Comparison of ENCODE assay signal across 9 cellular contexts in the genomic region with DNA sequence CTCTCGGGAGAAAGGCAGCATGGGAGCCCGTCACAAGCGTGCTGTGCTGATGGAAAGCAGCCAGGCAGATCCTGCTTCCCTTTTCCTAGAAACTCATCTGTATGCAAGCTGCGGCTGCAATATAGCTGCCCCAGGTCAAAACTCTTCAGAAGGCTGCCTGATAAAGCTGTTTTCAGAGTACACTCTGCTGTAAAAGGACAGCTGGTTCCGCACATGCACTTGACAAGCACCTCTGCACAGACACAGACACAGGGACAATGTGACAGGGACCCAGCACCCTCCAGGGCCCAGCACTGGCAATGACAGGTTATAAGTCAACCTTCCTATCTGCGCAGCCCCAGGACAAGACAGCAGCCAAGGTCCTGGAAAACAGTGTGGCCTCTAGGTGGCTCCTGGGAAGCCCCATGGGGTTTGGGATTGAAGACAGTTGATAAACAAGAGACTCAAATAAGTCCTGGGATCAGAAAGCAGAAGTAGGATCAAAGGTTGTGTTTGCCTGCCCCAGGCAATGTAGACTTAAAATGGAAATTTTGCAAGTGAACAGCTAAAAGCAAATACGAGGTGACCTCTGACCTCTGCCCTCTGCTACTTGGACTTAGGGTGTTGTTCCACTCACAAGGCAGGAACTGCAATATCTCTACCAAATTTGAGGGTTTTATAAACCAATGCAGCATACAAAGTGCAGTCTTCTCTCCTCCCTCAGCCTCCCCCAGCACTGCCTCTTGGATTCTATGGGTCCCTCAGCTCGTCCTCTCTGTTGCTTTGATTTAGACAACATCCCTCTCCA. TPM values are rescaled to one million over a fixed set of nuclear protein-coding genes. Genes with fewer than 3 reads are reported as not detected.
DNase-seq lines count a peak whose midpoint lies in the region; ATAC-seq and TF ChIP-seq lines count a peak whose summit lies in the region.
"Had no signal": no experiment of that assay in that cellular context is flagged by ENCODE, and none has a peak within 500 bp of the region (broad histone marks: within the 10 kb centered on the region; RNA-seq: fewer than 3 reads in every experiment).

No MANE protein-coding gene starts in this region.

- H3K27me3 ChIP-seq in right atrium auricular region (no peaks in the 10 kb centered on the region), mesenchymal stem cell (ENCODE audit: control insufficient read depth in 1 of 2, insufficient read depth in 1 of 2, low read length in 2 of 2) (no peaks in the 10 kb centered on the region)

- H3K79me1 ChIP-seq in mesenchymal stem cell (replicated peaks; ENCODE audit: low read length, poor library complexity, severe bottlenecking): peaks cover 41% of the 10 kb centered on the region

- H2BK12ac ChIP-seq in mesenchymal stem cell (ENCODE audit: low read length in 2 of 2): no peak overlapping the region

- no peak overlapping the region for H2AK5ac ChIP-seq in mesenchymal stem cell (ENCODE audit: low read length, severe bottlenecking)

- WGBS in mesenchymal stem cell: 58% methylated on average over 8 of the region's 8 CpGs

- no peak overlapping the region for H3K4me3 ChIP-seq in right atrium auricular region
- no peak overlapping the region for H3K4me3 ChIP-seq in coronary artery
- no peak overlapping the region for H3K4me3 ChIP-seq in mesenchymal stem cell (ENCODE audit: insufficient read depth in 1 of 2, low read depth in 1 of 2, low read length in 2 of 2)

- peaks cover 17% of the 10 kb centered on the region for H3K36me3 ChIP-seq in right atrium auricular region
- H3K36me3 ChIP-seq in mesenchymal stem cell (ENCODE audit: control insufficient read depth in 1 of 2, insufficient read depth in 2 of 2, low read depth in 1 of 2, low read length in 2 of 2): peaks cover 38 to 54% of the 10 kb centered on the region in 2 experiments

- intact Hi-C loops in Right ventricle myocardium inferior (cut with DNase I): loop anchor here (10.0 kb wide), 1 partner anchor 260 kb away; a partner anchor contains a TSS

- H4K91ac ChIP-seq in mesenchymal stem cell (ENCODE audit: low read length): no peak overlapping the region

- peak; percentile 96 for ATAC-seq in Right ventricle myocardium inferior
- no peak for ATAC-seq in GM18873 (IDR thresholded peaks at IDR 0.05; ENCODE audit: low FRiP score, unreplicated experiment)
- no peak for ATAC-seq in GM21529 (IDR thresholded peaks at IDR 0.05; ENCODE audit: unreplicated experiment)
- ATAC-seq in HG03571 (IDR thresholded peaks at IDR 0.05; ENCODE audit: unreplicated experiment): no peak

- no peak overlapping the region for H3K4me2 ChIP-seq in mesenchymal stem cell (ENCODE audit: low read length, poor library complexity, severe bottlenecking)

- H3K9me3 ChIP-seq in right atrium auricular region (peaks cover 0 to 37% of the 10 kb centered on the region in 2 donors), mesenchymal stem cell (ENCODE audit: control insufficient read depth, low read length) (peaks cover 53% of the 10 kb centered on the region)

- no peak overlapping the region for H2AFZ ChIP-seq in mesenchymal stem cell (ENCODE audit: low read depth, low read length)

- H3K9ac ChIP-seq in mesenchymal stem cell (ENCODE audit: low read length): no peak overlapping the region

- no peak overlapping the region for H3K4ac ChIP-seq in mesenchymal stem cell (ENCODE audit: low read depth in 1 of 2, low read length in 2 of 2)

- no peak overlapping the region for H2BK15ac ChIP-seq in mesenchymal stem cell (ENCODE audit: low read depth, poor library complexity, severe bottlenecking)

- H3K27ac ChIP-seq in right atrium auricular region (peak overlapping the region in 1 of 2 donors; percentile 52), coronary artery (peak overlapping the region in 1 of 2 donors; percentile 19), mesenchymal stem cell (ENCODE audit: low read length, poor library complexity, severe bottlenecking) (no peak overlapping the region)

- no peak overlapping the region for H2BK120ac ChIP-seq in mesenchymal stem cell (ENCODE audit: low read depth, low read length)

- no peak overlapping the region for H3K18ac ChIP-seq in mesenchymal stem cell (ENCODE audit: low read depth in 1 of 2, low read length in 2 of 2)

- no peak overlapping the region for H3K14ac ChIP-seq in mesenchymal stem cell (ENCODE audit: low read length in 2 of 2)

- H3K23ac ChIP-seq in mesenchymal stem cell (ENCODE audit: low read length in 2 of 2): no peak overlapping the region

- TF ChIP-seq CTCF in right atrium auricular region (IDR thresholded peaks at IDR 0.05) (peak in 1 of 2 donors; percentile 38), coronary artery (IDR thresholded peaks at IDR 0.05) (no peak)

- no peak overlapping the region for H2BK5ac ChIP-seq in mesenchymal stem cell (ENCODE audit: low read depth, low read length, poor library complexity, severe bottlenecking)

- DNase-seq in Right ventricle myocardium inferior (ENCODE audit: missing footprints) (no peak), right atrium auricular region (ENCODE audit: low spot score) (no peak), coronary artery (ENCODE audit: low spot score) (peak; percentile 43), mesenchymal stem cell (peak; percentile 39), AG20443 (ENCODE audit: low spot score) (no peak)
- DNase-seq: activated CD4-positive, alpha-beta T cell treated with anti-CD3 and anti-CD28 coated beads for 4 hours had no signal

- H3K4me1 ChIP-seq in right atrium auricular region (peaks cover 0 to 23% of the 10 kb centered on the region in 2 donors), mesenchymal stem cell (ENCODE audit: control insufficient read depth, insufficient read depth, low read depth, low read length) (no peaks in the 10 kb centered on the region)

- peak overlapping the region; percentile 15 for H4K8ac ChIP-seq in mesenchymal stem cell (ENCODE audit: low read length)

RNA-seq across cellular contexts. Expression of a gene that starts 16.9 kb away (rescaled TPM):
- total RNA-seq in Right ventricle myocardium inferior (29.3 TPM), right atrium auricular region (10 to 100 TPM; 21.4 to 22.9 TPM)
- polyA plus RNA-seq in mesenchymal stem cell (2013, experiment 1 of 2): 16.2 TPM
- polyA plus RNA-seq in mesenchymal stem cell (2013, experiment 2 of 2): 16.1 TPM

RNA-seq across cellular contexts. Expression of a gene that starts 29.9 kb away (rescaled TPM):
- 12.5 TPM for total RNA-seq in Right ventricle myocardium inferior
- total RNA-seq in right atrium auricular region: 10 to 100 TPM in 1 of 2 donors, 1 to 10 TPM in 1; 8.6 to 13.0 TPM
- polyA plus RNA-seq in mesenchymal stem cell (2013, experiment 1 of 2): 34.5 TPM
- 31.5 TPM for polyA plus RNA-seq in mesenchymal stem cell (2013, experiment 2 of 2)

RNA-seq across cellular contexts. Expression of a gene that starts 53.9 kb away (rescaled TPM):
- total RNA-seq in Right ventricle myocardium inferior (90.8 TPM), right atrium auricular region (10 to 100 TPM; 20.8 to 37.5 TPM)
- 117 TPM for polyA plus RNA-seq in mesenchymal stem cell (2013, experiment 1 of 2)
- 121 TPM for polyA plus RNA-seq in mesenchymal stem cell (2013, experiment 2 of 2)

Comparison
In these comparisons a context has a peak if more than half of its experiments do, and no peak if none do; other contexts are left out.
1. DNase-seq: peak in coronary artery (single experiment) and mesenchymal stem cell (single experiment); none in Right ventricle myocardium inferior (single experiment), right atrium auricular region (single experiment) and AG20443 (single experiment).